Comparison of ENCODE assay signal across 8 cellular contexts in genomic region chr1:8822383-8823294, GRCh38. TPM values are rescaled to one million over a fixed set of nuclear protein-coding genes. Genes with fewer than 3 reads are reported as not detected.
DNase-seq lines count a peak whose midpoint lies in the region; TF ChIP-seq lines count a peak whose summit lies in the region.

No MANE protein-coding gene starts in this region.

- no peaks in the 10 kb centered on the region for H3K9me3 Mint-ChIP-seq in nephron progenitor cell

- H3K9me3 ChIP-seq in ascending aorta, result no peaks in the 10 kb centered on the region

- no peak overlapping the region for H3K4me3 ChIP-seq in ascending aorta

- peaks cover 4% of the 10 kb centered on the region for H3K27me3 Mint-ChIP-seq in nephron progenitor cell (ENCODE audit: low read depth, poor library complexity)

- H3K4me1 ChIP-seq in ascending aorta, result no peaks in the 10 kb centered on the region

- H3K27ac ChIP-seq in caudate nucleus (ENCODE audit: low read depth, low read length) (no peak overlapping the region), ascending aorta (no peak overlapping the region)

- peak overlapping the region; percentile 29 for H3K4me3 Mint-ChIP-seq in nephron progenitor cell

- no peaks in the 10 kb centered on the region for H3K27me3 ChIP-seq in ascending aorta

- H3K27ac Mint-ChIP-seq in nephron progenitor cell, result peak overlapping the region; percentile 98

- no peaks in the 10 kb centered on the region for H3K36me3 Mint-ChIP-seq in nephron progenitor cell (ENCODE audit: low read depth)

- DNase-seq in GM03348 (ENCODE audit: low spot score) (peak; percentile 85), NCI-H345 treated with DMSO at 0.1 percent for 48 hours (lab: John Stamatoyannopoulos, UW; ENCODE audit: unreplicated experiment) (peak; percentile 42), dermis microvascular lymphatic vessel endothelial cell (ENCODE audit: low read depth in 2 of 2) (peak; percentile 45 to 79), nephron progenitor cell (no peak), caudate nucleus (lab: John Stamatoyannopoulos, UW) (no peak), ascending aorta (ENCODE audit: low spot score in 2 of 2) (no peak), iPS-NIHi11 (ENCODE audit: low spot score) (no peak)
- DNase-seq in activated CD4-positive, CD25-positive, alpha-beta regulatory T cell treated with anti-CD3 and anti-CD28 coated beads, Interleukin-2, amount 50 U/mL, for 72 hours, result no peak

- intact Hi-C loops in ascending aorta (cut with DNase I), result no loop called here

- TF ChIP-seq CTCF in nephron progenitor cell (IDR thresholded peaks at IDR 0.05), result no peak
- no peak for TF ChIP-seq CTCF in ascending aorta (IDR thresholded peaks at IDR 0.05)

- H3K36me3 ChIP-seq in ascending aorta, result no peaks in the 10 kb centered on the region

- peaks cover 65% of the 10 kb centered on the region for H3K4me1 Mint-ChIP-seq in nephron progenitor cell

RNA-seq across cellular contexts. Expression of gene RERE, which starts 5.2 kb away (rescaled TPM):
- 46.5 and 69.8 TPM in 2 replicates for total RNA-seq in dermis microvascular lymphatic vessel endothelial cell
- total RNA-seq in ascending aorta, result 64.6 TPM

RNA-seq across cellular contexts. Expression of gene ENO1, which starts 55.8 kb away (rescaled TPM):
- total RNA-seq in dermis microvascular lymphatic vessel endothelial cell (1,127 and 1,383 TPM in 2 replicates), ascending aorta (637 TPM)

Comparison
In these comparisons a context has a peak if more than half of its experiments do, and no peak if none do; other contexts are left out.
1. DNase-seq: peak in GM03348 (single experiment), NCI-H345 treated with DMSO at 0.1 percent for 48 hours (single experiment) and dermis microvascular lymphatic vessel endothelial cell (2 of 2); none in nephron progenitor cell (single experiment), activated CD4-positive, CD25-positive, alpha-beta regulatory T cell treated with anti-CD3 and anti-CD28 coated beads, Interleukin-2, amount 50 U/mL, for 72 hours (single experiment), caudate nucleus (0 of 61), ascending aorta (0 of 2) and iPS-NIHi11 (single experiment).